Comparison of ENCODE assay signal across 9 cellular contexts in the genomic region with DNA sequence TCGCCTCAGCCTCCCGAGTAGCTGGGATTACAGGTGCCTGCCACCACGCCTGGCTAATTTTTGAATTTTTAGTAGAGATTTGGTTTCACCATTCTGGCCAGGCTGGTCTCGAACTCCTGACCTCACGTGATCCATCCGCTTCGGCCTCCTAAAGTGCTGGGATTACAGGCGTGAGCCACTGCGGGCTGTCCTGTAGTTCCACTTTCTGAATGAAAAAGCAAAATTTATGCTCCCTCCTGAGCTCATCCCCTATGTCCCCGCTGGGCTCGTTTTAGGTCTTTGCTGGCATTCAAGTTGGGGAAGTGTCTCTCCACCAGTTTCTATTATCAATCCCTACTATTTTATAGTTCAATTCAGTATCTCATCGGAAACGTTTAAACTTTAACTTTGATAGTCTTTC. TPM values are rescaled to one million over a fixed set of nuclear protein-coding genes. Genes with fewer than 3 reads are reported as not detected.
DNase-seq lines count a peak whose midpoint lies in the region; ATAC-seq and TF ChIP-seq lines count a peak whose summit lies in the region.
"Had no signal": no experiment of that assay in that cellular context is flagged by ENCODE, and none has a peak within 500 bp of the region (broad histone marks: within the 10 kb centered on the region; RNA-seq: fewer than 3 reads in every experiment).

No MANE protein-coding gene starts in this region.

- H3K36me3 ChIP-seq in heart left ventricle (no peaks in the 10 kb centered on the region), right lobe of liver (peaks cover 0 to under 1% (median 0%) of the 10 kb centered on the region in 4 donors), tibial artery (no peaks in the 10 kb centered on the region)

- TF ChIP-seq POLR2A in heart left ventricle (IDR thresholded peaks at IDR 0.05) (no peak), right lobe of liver (IDR thresholded peaks at IDR 0.05) (no peak)

- no peaks in the 10 kb centered on the region for H3K36me3 Mint-ChIP-seq in activated T-helper 1 cell treated with anti-CD3 and anti-CD28 coated beads, Interleukin-12 subunit alpha, Interleukin-12 subunit beta, Interleukin-2, Interleukin-4 antibody, amounts not matched to agents 30 ng/mL and 10 ng/mL and 1 ng/mL, durations not matched to agents 14 hours and 24 hours and 36 hours (ENCODE audit: low read depth)

- H3K4me3 Mint-ChIP-seq in activated T-helper 1 cell treated with anti-CD3 and anti-CD28 coated beads, Interleukin-12 subunit alpha, Interleukin-12 subunit beta, Interleukin-2, Interleukin-4 antibody, amounts not matched to agents 30 ng/mL and 10 ng/mL and 1 ng/mL, durations not matched to agents 14 hours and 24 hours and 36 hours: peak overlapping the region; percentile 53

- H3K27me3 Mint-ChIP-seq in activated T-helper 1 cell treated with anti-CD3 and anti-CD28 coated beads, Interleukin-12 subunit alpha, Interleukin-12 subunit beta, Interleukin-2, Interleukin-4 antibody, amounts not matched to agents 30 ng/mL and 10 ng/mL and 1 ng/mL, durations not matched to agents 14 hours and 24 hours and 36 hours (ENCODE audit: insufficient read depth): peaks cover 41% of the 10 kb centered on the region

- H3K9me3 Mint-ChIP-seq in activated T-helper 1 cell treated with anti-CD3 and anti-CD28 coated beads, Interleukin-12 subunit alpha, Interleukin-12 subunit beta, Interleukin-2, Interleukin-4 antibody, amounts not matched to agents 30 ng/mL and 10 ng/mL and 1 ng/mL, durations not matched to agents 14 hours and 24 hours and 36 hours: no peaks in the 10 kb centered on the region

- ATAC-seq in heart left ventricle (no peak), Right ventricle myocardium superior (ENCODE audit: poor library complexity) (no peak), right lobe of liver (peak in 3 of 4 donors; percentile 9 to 25 (median 12)), HG02885 (IDR thresholded peaks at IDR 0.05; ENCODE audit: poor library complexity, unreplicated experiment) (no peak)

- H3K27ac Mint-ChIP-seq in activated T-helper 1 cell treated with anti-CD3 and anti-CD28 coated beads, Interleukin-12 subunit alpha, Interleukin-12 subunit beta, Interleukin-2, Interleukin-4 antibody, amounts not matched to agents 30 ng/mL and 10 ng/mL and 1 ng/mL, durations not matched to agents 14 hours and 24 hours and 36 hours: no peak overlapping the region

- intact Hi-C loops in heart left ventricle (cut with DNase I) (loop anchor here (1.0 to 5.0 kb wide), 4 partner anchors 124 to 141 kb away; a partner anchor contains a TSS), Right ventricle myocardium superior (cut with DNase I) (no loop called here), right lobe of liver (cut with DNase I) (loop anchor here (10.0 kb wide), 2 partner anchors 82 to 108 kb away; a partner anchor contains a TSS), tibial artery (cut with DNase I; ENCODE audit: low total_unique reads) (no loop called here)
- intact Hi-C loops in activated T-helper 1 cell treated with anti-CD3 and anti-CD28 coated beads, Interleukin-12 subunit alpha, Interleukin-12 subunit beta, Interleukin-2, Interleukin-4 antibody, amounts not matched to agents 30 ng/mL and 10 ng/mL and 1 ng/mL, durations not matched to agents 14 hours and 24 hours and 36 hours (cut with micrococcal nuclease): loop anchor here (1.0 kb wide), 5 partner anchors 11 to 460 kb away; a partner anchor contains a TSS

- 55 to 61% (median 57%) methylated on average over 13 of the region's 13 CpGs for WGBS in heart left ventricle, 4 donors
- 23% methylated on average over 12 of the region's 13 CpGs for WGBS in right lobe of liver (ENCODE audit: insufficient coverage, low coverage, low lambda C conversion rate, missing lambda C conversion rate)

- H3K9me3 ChIP-seq in heart left ventricle: no peaks in the 10 kb centered on the region
- H3K9me3 ChIP-seq in right lobe of liver: no peaks in the 10 kb centered on the region
- no peaks in the 10 kb centered on the region for H3K9me3 ChIP-seq in tibial artery

- TF ChIP-seq CTCF in heart left ventricle (IDR thresholded peaks at IDR 0.05) (no peak), right lobe of liver (IDR thresholded peaks at IDR 0.05) (no peak), tibial artery (IDR thresholded peaks at IDR 0.05) (no peak)

- DNase-seq in heart left ventricle: no peak
- no peak for DNase-seq in Right ventricle myocardium superior
- DNase-seq in activated T-helper 1 cell treated with anti-CD3 and anti-CD28 coated beads, Interleukin-12 subunit alpha, Interleukin-12 subunit beta, Interleukin-2, Interleukin-4 antibody, amounts not matched to agents 30 ng/mL and 10 ng/mL and 1 ng/mL, durations not matched to agents 14 hours and 24 hours and 36 hours (ENCODE audit: low spot score): no peak
- DNase-seq in right lobe of liver: peak in 1 of 3 donors; percentile 20
- no peak for DNase-seq in tibial artery
- no peak for DNase-seq in cerebellar cortex (ENCODE audit: low spot score)
- no peak for DNase-seq in AG08396 (ENCODE audit: low spot score)

- H3K27me3 ChIP-seq in heart left ventricle: peaks cover 0 to 8% (median 0%) of the 10 kb centered on the region in 9 donors
- no peaks in the 10 kb centered on the region for H3K27me3 ChIP-seq in right lobe of liver
- H3K27me3 ChIP-seq in tibial artery: no peaks in the 10 kb centered on the region

- H3K4me1 ChIP-seq in heart left ventricle (peaks cover 0 to 19% (median 5%) of the 10 kb centered on the region in 12 donors), right lobe of liver (peaks cover 0 to 14% (median 0%) of the 10 kb centered on the region in 4 donors), tibial artery (peaks cover 0 to 13% (median 4%) of the 10 kb centered on the region in 4 donors)

- peaks cover 6% of the 10 kb centered on the region for H3K4me1 Mint-ChIP-seq in activated T-helper 1 cell treated with anti-CD3 and anti-CD28 coated beads, Interleukin-12 subunit alpha, Interleukin-12 subunit beta, Interleukin-2, Interleukin-4 antibody, amounts not matched to agents 30 ng/mL and 10 ng/mL and 1 ng/mL, durations not matched to agents 14 hours and 24 hours and 36 hours (ENCODE audit: low read depth)

- H3K27ac ChIP-seq in heart left ventricle (peak overlapping the region in 4 of 12 donors; percentile 52 to 81 (median 75)), right lobe of liver (peak overlapping the region in 2 of 3 donors; percentile 47 to 86), tibial artery (peak overlapping the region in 1 of 2 donors; percentile 61)
- H3K27ac ChIP-seq: SK-N-MC had no signal

- H3K4me3 ChIP-seq in heart left ventricle: peak overlapping the region in 10 of 12 donors; percentile 49 to 71 (median 62)
- peak overlapping the region; percentile 52 to 64 (median 62) for H3K4me3 ChIP-seq in right lobe of liver
- peak overlapping the region; percentile 55 to 78 for H3K4me3 ChIP-seq in tibial artery
- H3K4me3 ChIP-seq: SK-N-MC had no signal

RNA-seq across cellular contexts. Expression of a gene that starts 11.7 kb away (rescaled TPM):
- 10 to 100 TPM in 7 of 9 donors, 1 to 10 TPM in 2; 5.2 to 24.5 (median 13.3) TPM for total RNA-seq in heart left ventricle
- 10 to 100 TPM in 1 of 2 donors, 1 to 10 TPM in 1; 8.9 to 19.2 TPM for polyA plus RNA-seq in heart left ventricle
- 11.5 TPM for total RNA-seq in Right ventricle myocardium superior
- 5.3 and 8.5 TPM in 2 replicates for total RNA-seq in activated T-helper 1 cell treated with anti-CD3 and anti-CD28 coated beads, Interleukin-12 subunit alpha, Interleukin-12 subunit beta, Interleukin-2, Interleukin-4 antibody, amounts not matched to agents 30 ng/mL and 10 ng/mL and 1 ng/mL, durations not matched to agents 14 hours and 24 hours and 36 hours
- 1 to 10 TPM; 2.7 to 5.7 (median 3.2) TPM for total RNA-seq in right lobe of liver

RNA-seq across cellular contexts. Expression of a gene that starts 20.8 kb away (rescaled TPM):
- total RNA-seq in heart left ventricle: under 1 TPM in 1 of 9 donors, not detected in 8; 0.36 TPM
- not detected for polyA plus RNA-seq in heart left ventricle
- total RNA-seq in Right ventricle myocardium superior: not detected
- total RNA-seq in activated T-helper 1 cell treated with anti-CD3 and anti-CD28 coated beads, Interleukin-12 subunit alpha, Interleukin-12 subunit beta, Interleukin-2, Interleukin-4 antibody, amounts not matched to agents 30 ng/mL and 10 ng/mL and 1 ng/mL, durations not matched to agents 14 hours and 24 hours and 36 hours: not detected in 2 replicates
- total RNA-seq in right lobe of liver: 1 to 10 TPM in 2 of 6 experiments, under 1 TPM in 2, not detected in 2; 0.49 to 1.4 (median 0.94) TPM

RNA-seq across cellular contexts. Expression of a gene that starts 41.4 kb away (rescaled TPM):
- total RNA-seq in heart left ventricle: 1 to 10 TPM in 3 of 9 donors, under 1 TPM in 6; 0.35 to 2.4 (median 0.95) TPM
- under 1 TPM; 0.27 to 0.62 TPM for polyA plus RNA-seq in heart left ventricle
- 0.62 TPM for total RNA-seq in Right ventricle myocardium superior
- 1.1 and 1.9 TPM in 2 replicates for total RNA-seq in activated T-helper 1 cell treated with anti-CD3 and anti-CD28 coated beads, Interleukin-12 subunit alpha, Interleukin-12 subunit beta, Interleukin-2, Interleukin-4 antibody, amounts not matched to agents 30 ng/mL and 10 ng/mL and 1 ng/mL, durations not matched to agents 14 hours and 24 hours and 36 hours
- 10 to 100 TPM in 3 of 6 experiments, 1 to 10 TPM in 3; 6.2 to 14.4 (median 9.3) TPM for total RNA-seq in right lobe of liver

Comparison
In these comparisons a context has a peak if more than half of its experiments do, and no peak if none do; other contexts are left out.
1. intact Hi-C loops: an anchor here in heart left ventricle (1.0 to 5.0 kb wide), activated T-helper 1 cell treated with anti-CD3 and anti-CD28 coated beads, Interleukin-12 subunit alpha, Interleukin-12 subunit beta, Interleukin-2, Interleukin-4 antibody, amounts not matched to agents 30 ng/mL and 10 ng/mL and 1 ng/mL, durations not matched to agents 14 hours and 24 hours and 36 hours (1.0 kb wide) and right lobe of liver (10.0 kb wide); none called in Right ventricle myocardium superior and tibial artery.
2. ATAC-seq: peak in right lobe of liver (3 of 4); none in heart left ventricle (0 of 4), Right ventricle myocardium superior (single experiment) and HG02885 (single experiment).
3. Peak in every context shown above with its lines, with median percentiles within 50 percentile points of each other: H3K4me3 ChIP-seq.